ENCODE assay signal across 8 cellular contexts in genomic region chr5:91281409-91281808, GRCh38.
DNase-seq lines count a peak whose midpoint lies in the region; ATAC-seq, FAIRE-seq and TF ChIP-seq lines count a peak whose summit lies in the region.

No MANE protein-coding gene starts in this region.

- peak; percentile 15 to 20 for ATAC-seq in activated T-cell treated with anti-CD3 and anti-CD28 coated beads, Interleukin-2, amount 50 U/mL, for 72 hours (replicated peaks in 1 of 2)
- no peak for ATAC-seq in HG03439 (IDR thresholded peaks at IDR 0.05; ENCODE audit: unreplicated experiment)

- H3K9me3 ChIP-seq in kidney (ENCODE audit: control insufficient read depth in 1 of 2, low read length in 2 of 2) (no peaks in the 10 kb centered on the region), thyroid gland (no peaks in the 10 kb centered on the region)

- H3K4me1 Mint-ChIP-seq in activated T-cell treated with anti-CD3 and anti-CD28 coated beads, Interleukin-2, amount 50 U/mL, for 72 hours (ENCODE audit: low read depth), result peaks cover 44% of the 10 kb centered on the region
- H3K4me1 Mint-ChIP-seq in activated T-helper 2 cell treated with anti-CD3 and anti-CD28 coated beads, Interferon-gamma antibody, Interleukin-2, Interleukin-4, amounts not matched to agents 10 μg/mL and 5 μg/mL and 100 μg/mL, durations not matched to agents 14 hours and 24 hours and 36 hours (ENCODE audit: low read depth), result peaks cover 34% of the 10 kb centered on the region

- H3K4me1 ChIP-seq in kidney (ENCODE audit: control insufficient read depth in 1 of 2, insufficient read depth in 1 of 2, low read depth in 1 of 2, low read length in 2 of 2), result peaks cover 0 to 6% of the 10 kb centered on the region in 2 donors
- H3K4me1 ChIP-seq in thyroid gland, result peaks cover 10 to 25% of the 10 kb centered on the region in 2 donors

- H3K9me3 Mint-ChIP-seq in activated T-cell treated with anti-CD3 and anti-CD28 coated beads, Interleukin-2, amount 50 U/mL, for 72 hours, result peaks cover 7 to 20% of the 10 kb centered on the region in 2 donors
- H3K9me3 Mint-ChIP-seq in activated T-helper 2 cell treated with anti-CD3 and anti-CD28 coated beads, Interferon-gamma antibody, Interleukin-2, Interleukin-4, amounts not matched to agents 10 μg/mL and 5 μg/mL and 100 μg/mL, durations not matched to agents 14 hours and 24 hours and 36 hours, result peaks cover 11% of the 10 kb centered on the region

- H3K27me3 ChIP-seq in thyroid gland, result no peaks in the 10 kb centered on the region

- H3K4me3 ChIP-seq in kidney (ENCODE audit: low read length in 2 of 2) (peak overlapping the region in 1 of 2 donors; percentile 82), thyroid gland (replicated peaks in 1 of 3) (no peak overlapping the region)

- peak overlapping the region; percentile 85 to 87 for H3K4me3 Mint-ChIP-seq in activated T-cell treated with anti-CD3 and anti-CD28 coated beads, Interleukin-2, amount 50 U/mL, for 72 hours
- H3K4me3 Mint-ChIP-seq in activated T-helper 2 cell treated with anti-CD3 and anti-CD28 coated beads, Interferon-gamma antibody, Interleukin-2, Interleukin-4, amounts not matched to agents 10 μg/mL and 5 μg/mL and 100 μg/mL, durations not matched to agents 14 hours and 24 hours and 36 hours (ENCODE audit: low read depth), result peak overlapping the region; percentile 81

- TF ChIP-seq CTCF in kidney (IDR thresholded peaks at IDR 0.05; ENCODE audit: borderline replicate concordance, extremely low read depth, insufficient read depth) (no peak), thyroid gland (IDR thresholded peaks at IDR 0.05) (no peak)

- H3K27ac Mint-ChIP-seq in activated T-cell treated with anti-CD3 and anti-CD28 coated beads, Interleukin-2, amount 50 U/mL, for 72 hours, result peak overlapping the region; percentile 86
- peak overlapping the region; percentile 96 for H3K27ac Mint-ChIP-seq in activated T-helper 2 cell treated with anti-CD3 and anti-CD28 coated beads, Interferon-gamma antibody, Interleukin-2, Interleukin-4, amounts not matched to agents 10 μg/mL and 5 μg/mL and 100 μg/mL, durations not matched to agents 14 hours and 24 hours and 36 hours

- H3K27ac ChIP-seq in kidney (ENCODE audit: low read depth in 2 of 2, low read length in 2 of 2) (peak overlapping the region; percentile 74 to 90), thyroid gland (peak overlapping the region; percentile 85 to 98 (median 96))

- H3K36me3 ChIP-seq in kidney (ENCODE audit: control insufficient read depth in 1 of 2, insufficient read depth in 2 of 2, low read length in 2 of 2) (no peaks in the 10 kb centered on the region), thyroid gland (no peaks in the 10 kb centered on the region)

- 25 to 26% methylated on average over 5 of the region's 5 CpGs for WGBS in thyroid gland, 2 donors

- DNase-seq in activated T-cell treated with anti-CD3 and anti-CD28 coated beads, Interleukin-2, amount 50 U/mL, for 72 hours, result no peak
- DNase-seq in activated T-cell treated with anti-CD3 and anti-CD28 coated beads, Interleukin-2, amount 50 U/mL, for 1 hour, result no peak
- no peak for DNase-seq in activated T-helper 2 cell treated with anti-CD3 and anti-CD28 coated beads, Interferon-gamma antibody, Interleukin-2, Interleukin-4, amounts not matched to agents 10 μg/mL and 5 μg/mL and 100 μg/mL, durations not matched to agents 14 hours and 24 hours and 36 hours (ENCODE audit: low spot score)
- DNase-seq in kidney (no peak), thyroid gland (peak; percentile 32 to 48), NCI-H2171 (lab: John Stamatoyannopoulos, UW) (no peak)
- no peak for DNase-seq in effector CD8-positive, alpha-beta T cell (lab: John Stamatoyannopoulos, UW)

- H3K27me3 Mint-ChIP-seq in activated T-cell treated with anti-CD3 and anti-CD28 coated beads, Interleukin-2, amount 50 U/mL, for 72 hours (ENCODE audit: low read depth), result peaks cover 13% of the 10 kb centered on the region
- H3K27me3 Mint-ChIP-seq in activated T-helper 2 cell treated with anti-CD3 and anti-CD28 coated beads, Interferon-gamma antibody, Interleukin-2, Interleukin-4, amounts not matched to agents 10 μg/mL and 5 μg/mL and 100 μg/mL, durations not matched to agents 14 hours and 24 hours and 36 hours (ENCODE audit: low read depth), result peaks cover 2% of the 10 kb centered on the region

- no peak for FAIRE-seq in kidney (lab: Jason Lieb, UNC)

- intact Hi-C loops in activated T-helper 2 cell treated with anti-CD3 and anti-CD28 coated beads, Interferon-gamma antibody, Interleukin-2, Interleukin-4, amounts not matched to agents 10 μg/mL and 5 μg/mL and 100 μg/mL, durations not matched to agents 14 hours and 24 hours and 36 hours (cut with micrococcal nuclease), result loop anchor here (1.0 to 5.0 kb wide), 6 partner anchors 12 to 325 kb away; no protein-coding TSS in a partner anchor
- intact Hi-C loops in kidney (cut with DNase I), result loop anchor here (10.0 kb wide), 1 partner anchor 83 kb away; no protein-coding TSS in a partner anchor
- intact Hi-C loops in thyroid gland (cut with DNase I), result no loop called here

- peaks cover 10 to 24% of the 10 kb centered on the region in 2 donors for H3K36me3 Mint-ChIP-seq in activated T-cell treated with anti-CD3 and anti-CD28 coated beads, Interleukin-2, amount 50 U/mL, for 72 hours (ENCODE audit: insufficient read depth in 2 of 2)
- peaks cover 13% of the 10 kb centered on the region for H3K36me3 Mint-ChIP-seq in activated T-helper 2 cell treated with anti-CD3 and anti-CD28 coated beads, Interferon-gamma antibody, Interleukin-2, Interleukin-4, amounts not matched to agents 10 μg/mL and 5 μg/mL and 100 μg/mL, durations not matched to agents 14 hours and 24 hours and 36 hours (ENCODE audit: low read depth)

- TF ChIP-seq POLR2A in thyroid gland (IDR thresholded peaks at IDR 0.05), result peak in 1 of 2 donors; percentile 38

- H3K9ac ChIP-seq in kidney (ENCODE audit: low read length in 2 of 2), result peak overlapping the region in 1 of 2 donors; percentile 96

Comparison
In these comparisons a context has a peak if more than half of its experiments do, and no peak if none do; other contexts are left out.
1. DNase-seq: peak in thyroid gland (2 of 2); none in activated T-cell treated with anti-CD3 and anti-CD28 coated beads, Interleukin-2, amount 50 U/mL, for 72 hours (0 of 2), activated T-cell treated with anti-CD3 and anti-CD28 coated beads, Interleukin-2, amount 50 U/mL, for 1 hour (single experiment), activated T-helper 2 cell treated with anti-CD3 and anti-CD28 coated beads, Interferon-gamma antibody, Interleukin-2, Interleukin-4, amounts not matched to agents 10 μg/mL and 5 μg/mL and 100 μg/mL, durations not matched to agents 14 hours and 24 hours and 36 hours (single experiment), kidney (single experiment), effector CD8-positive, alpha-beta T cell (single experiment) and NCI-H2171 (single experiment).